ENCODE assay signal across 8 cellular contexts in genomic region chr17:19762515-19762961, GRCh38. TPM values are rescaled to one million over a fixed set of nuclear protein-coding genes. Genes with fewer than 3 reads are reported as not detected.
A peak's percentile ranks its signal among the peaks of the same experiment; 100 is the strongest.
DNase-seq lines count a peak whose midpoint lies in the region; ATAC-seq and TF ChIP-seq lines count a peak whose summit lies in the region.

No MANE protein-coding gene starts in this region.

- peaks cover 11% of the 10 kb centered on the region for H3K27me3 Mint-ChIP-seq in CD8-positive, alpha-beta T cell (ENCODE audit: low read depth)
- H3K27me3 Mint-ChIP-seq in activated naive CD8-positive, alpha-beta T cell treated with anti-CD3 and anti-CD28 coated beads, Interleukin-2, amount 10 ng/mL, durations not matched to agents 7 days and 5 days = peaks cover 7% of the 10 kb centered on the region

- POLR2A ChIA-PET in CD8-positive, alpha-beta T cell (lab: Charles Lee) = interaction anchor here (0.7 kb wide), 1 partner anchor 10 kb away, joined by 3 read pairs; no protein-coding TSS in a partner anchor
- POLR2A ChIA-PET in activated naive CD8-positive, alpha-beta T cell treated with anti-CD3 and anti-CD28 coated beads, Interleukin-2, amount 10 ng/mL, durations not matched to agents 7 days and 5 days (lab: Charles Lee) = interaction anchor here (1.7 kb wide), 1 partner anchor 114 kb away, joined by 6 read pairs; the partner anchor contains the start of gene ALDH3A2

- peak; percentile 27 to 81 (median 40) for DNase-seq in CD8-positive, alpha-beta T cell
- DNase-seq in HUDEP-2 (lab: John Stamatoyannopoulos, UW; ENCODE audit: unreplicated experiment in 76 of 76) (peak in 46 of 76 experiments; percentile 4 to 66 (median 30)), SKM-1 treated with dmso at 0.1 percent for 144 hours (lab: John Stamatoyannopoulos, UW; ENCODE audit: unreplicated experiment) (peak; percentile 44), heart left ventricle (peak; percentile 42 to 81 (median 70)), retinal pigment epithelial cell (ENCODE audit: low read depth) (no peak)
- DNase-seq in activated naive CD8-positive, alpha-beta T cell treated with anti-CD3 and anti-CD28 coated beads, Interleukin-2, amount 10 ng/mL, durations not matched to agents 7 days and 5 days = peak; percentile 77

- peaks cover 2% of the 10 kb centered on the region for H3K4me1 Mint-ChIP-seq in CD8-positive, alpha-beta T cell (ENCODE audit: low read depth)
- peaks cover 4% of the 10 kb centered on the region for H3K4me1 Mint-ChIP-seq in activated naive CD8-positive, alpha-beta T cell treated with anti-CD3 and anti-CD28 coated beads, Interleukin-2, amount 10 ng/mL, durations not matched to agents 7 days and 5 days

- peaks cover 5% of the 10 kb centered on the region for H3K4me1 ChIP-seq in CD8-positive, alpha-beta T cell (ENCODE audit: insufficient read depth, low read length)
- peaks cover 0 to 8% (median 0%) of the 10 kb centered on the region in 12 donors for H3K4me1 ChIP-seq in heart left ventricle

- 25 to 36% (median 30%) methylated on average over 12 to 15 of the region's 15 CpGs for WGBS in heart left ventricle, 4 donors

- H3K36me3 ChIP-seq in CD8-positive, alpha-beta T cell (ENCODE audit: insufficient read depth, low read length) = no peaks in the 10 kb centered on the region
- H3K36me3 ChIP-seq in heart left ventricle = no peaks in the 10 kb centered on the region

- no peaks in the 10 kb centered on the region for H3K27me3 ChIP-seq in CD8-positive, alpha-beta T cell (ENCODE audit: insufficient read depth, low read length)
- H3K27me3 ChIP-seq in heart left ventricle = no peaks in the 10 kb centered on the region

- H3K4me3 ChIP-seq in CD8-positive, alpha-beta T cell (ENCODE audit: low read depth, low read length) = no peak overlapping the region
- H3K4me3 ChIP-seq in heart left ventricle (peak overlapping the region in 1 of 12 donors; percentile 7), retinal pigment epithelial cell (ENCODE audit: low read length) (no peak overlapping the region)

- CTCF ChIA-PET in CD8-positive, alpha-beta T cell (lab: Charles Lee) = interaction anchor here (0.8 to 7.5 kb wide), 12 partner anchors 8 to 400 kb away, joined by 3 to 84 read pairs (median 4); partner anchors contain the start of gene B9D1

- no peaks in the 10 kb centered on the region for H3K36me3 Mint-ChIP-seq in CD8-positive, alpha-beta T cell
- no peaks in the 10 kb centered on the region for H3K36me3 Mint-ChIP-seq in activated naive CD8-positive, alpha-beta T cell treated with anti-CD3 and anti-CD28 coated beads, Interleukin-2, amount 10 ng/mL, durations not matched to agents 7 days and 5 days

- TF ChIP-seq CTCF in CD8-positive, alpha-beta T cell (IDR thresholded peaks at IDR 0.05) = no peak
- peak; percentile 44 to 76 (median 60) for TF ChIP-seq CTCF in heart left ventricle (IDR thresholded peaks at IDR 0.05)
- peak; percentile 81 for TF ChIP-seq CTCF in retinal pigment epithelial cell (conservative IDR thresholded peaks at IDR 0.05; ENCODE audit: low read depth, low read length)

- TF ChIP-seq POLR2A in heart left ventricle (IDR thresholded peaks at IDR 0.05) = no peak

- no peaks in the 10 kb centered on the region for H3K9me3 ChIP-seq in CD8-positive, alpha-beta T cell (ENCODE audit: low read length)
- no peaks in the 10 kb centered on the region for H3K9me3 ChIP-seq in heart left ventricle

- no peaks in the 10 kb centered on the region for H3K9me3 Mint-ChIP-seq in CD8-positive, alpha-beta T cell
- no peaks in the 10 kb centered on the region for H3K9me3 Mint-ChIP-seq in activated naive CD8-positive, alpha-beta T cell treated with anti-CD3 and anti-CD28 coated beads, Interleukin-2, amount 10 ng/mL, durations not matched to agents 7 days and 5 days

- no peak for ATAC-seq in CD8-positive, alpha-beta T cell
- ATAC-seq in activated naive CD8-positive, alpha-beta T cell treated with anti-CD3 and anti-CD28 coated beads, Interleukin-2, amount 10 ng/mL, durations not matched to agents 7 days and 5 days (ENCODE audit: low read depth) = peak; percentile 64
- ATAC-seq in heart left ventricle (peak in 3 of 4 donors; percentile 63 to 80 (median 67)), HG02642 (IDR thresholded peaks at IDR 0.05; ENCODE audit: poor library complexity, unreplicated experiment) (no peak), GM21515 (IDR thresholded peaks at IDR 0.05; ENCODE audit: unreplicated experiment) (no peak)

- H3K27ac ChIP-seq in CD8-positive, alpha-beta T cell (ENCODE audit: low read depth, low read length) = no peak overlapping the region
- no peak overlapping the region for H3K27ac ChIP-seq in heart left ventricle

- intact Hi-C loops in CD8-positive, alpha-beta T cell (cut with DNase I, micrococcal nuclease) = no loop called here
- intact Hi-C loops in heart left ventricle (cut with DNase I) = loop anchor here in 7 of 10 donors (5.0 to 10.0 kb wide), 8 partner anchors 58 to 450 kb away; partner anchors contain the start of genes B9D1 (in 4 of the 7) and ALDH3A2 (in 2 of the 7)

- no peak overlapping the region for H3K27ac Mint-ChIP-seq in CD8-positive, alpha-beta T cell
- H3K27ac Mint-ChIP-seq in activated naive CD8-positive, alpha-beta T cell treated with anti-CD3 and anti-CD28 coated beads, Interleukin-2, amount 10 ng/mL, durations not matched to agents 7 days and 5 days = no peak overlapping the region

- no peak overlapping the region for H3K4me3 Mint-ChIP-seq in CD8-positive, alpha-beta T cell
- H3K4me3 Mint-ChIP-seq in activated naive CD8-positive, alpha-beta T cell treated with anti-CD3 and anti-CD28 coated beads, Interleukin-2, amount 10 ng/mL, durations not matched to agents 7 days and 5 days = no peak overlapping the region

RNA-seq across cellular contexts. Expression of gene ALDH3A1, which starts 14.4 kb away (rescaled TPM):
- not detected for total RNA-seq in CD8-positive, alpha-beta T cell
- total RNA-seq in activated naive CD8-positive, alpha-beta T cell treated with anti-CD3 and anti-CD28 coated beads, Interleukin-2, amount 10 ng/mL, durations not matched to agents 7 days and 5 days = not detected
- 1 to 10 TPM in 1 of 9 donors, under 1 TPM in 3, not detected in 5; 0.19 to 1.1 (median 0.39) TPM for total RNA-seq in heart left ventricle
- under 1 TPM in 1 of 2 donors, not detected in 1; 0.04 TPM for polyA plus RNA-seq in heart left ventricle

RNA-seq across cellular contexts. Expression of gene SLC47A2, which starts 46.2 kb away (rescaled TPM):
- total RNA-seq in CD8-positive, alpha-beta T cell = not detected
- not detected for total RNA-seq in activated naive CD8-positive, alpha-beta T cell treated with anti-CD3 and anti-CD28 coated beads, Interleukin-2, amount 10 ng/mL, durations not matched to agents 7 days and 5 days
- under 1 TPM in 1 of 9 donors, not detected in 8; 0.32 TPM for total RNA-seq in heart left ventricle
- polyA plus RNA-seq in heart left ventricle = not detected

Comparison
In these comparisons a context has a peak if more than half of its experiments do, and no peak if none do; other contexts are left out.
1. ATAC-seq: peak in activated naive CD8-positive, alpha-beta T cell treated with anti-CD3 and anti-CD28 coated beads, Interleukin-2, amount 10 ng/mL, durations not matched to agents 7 days and 5 days (single experiment) and heart left ventricle (3 of 4); none in CD8-positive, alpha-beta T cell (single experiment), HG02642 (single experiment) and GM21515 (single experiment).
2. intact Hi-C loops: an anchor here in heart left ventricle (5.0 to 10.0 kb wide); none called in CD8-positive, alpha-beta T cell.